ENCODE assay signal across 9 cellular contexts in genomic region chr1:23020731-23021130, GRCh38. TPM values are rescaled to one million over a fixed set of nuclear protein-coding genes. Genes with fewer than 3 reads are reported as not detected.
A peak's percentile ranks its signal among the peaks of the same experiment; 100 is the strongest.
DNase-seq lines count a peak whose midpoint lies in the region; ATAC-seq and TF ChIP-seq lines count a peak whose summit lies in the region.
"Had no signal": no experiment of that assay in that cellular context is flagged by ENCODE, and none has a peak within 500 bp of the region (broad histone marks: within the 10 kb centered on the region; RNA-seq: fewer than 3 reads in every experiment).

No MANE protein-coding gene starts in this region.

- peak overlapping the region; percentile 97 for H3K9ac ChIP-seq in PC-3 (ENCODE audit: low read length)

- H3K79me2 ChIP-seq in PC-3 (ENCODE audit: low read length), result peaks cover 69% of the 10 kb centered on the region

- H3K9me3 ChIP-seq in PC-3 (ENCODE audit: low read length) (no peaks in the 10 kb centered on the region), esophagus squamous epithelium (no peaks in the 10 kb centered on the region), sigmoid colon (no peaks in the 10 kb centered on the region)

- POLR2A ChIA-PET in PC-3 (lab: Charles Lee; ENCODE audit: unreplicated experiment), result no interaction called here

- peaks cover 51% of the 10 kb centered on the region for H4K20me1 ChIP-seq in PC-3 (ENCODE audit: low read length)

- peak overlapping the region; percentile 98 for H3K4me2 ChIP-seq in PC-3 (ENCODE audit: low read length)

- DNase-seq in PC-3, result peak; percentile 15
- no peak for DNase-seq in esophagus squamous epithelium (lab: John Stamatoyannopoulos, UW)
- no peak for DNase-seq in sigmoid colon
- no peak for DNase-seq in amygdala (lab: John Stamatoyannopoulos, UW)
- DNase-seq in DMS79 treated with DMSO at 0.1 percent for 48 hours (lab: John Stamatoyannopoulos, UW), result no peak
- DNase-seq in left lobe of liver (ENCODE audit: low spot score), result no peak

- intact Hi-C loops in PC-3 (cut with micrococcal nuclease), result loop anchor here (1.0 kb wide), 1 partner anchor 44 kb away; no protein-coding TSS in a partner anchor
- intact Hi-C loops in esophagus squamous epithelium (cut with DNase I), result no loop called here
- intact Hi-C loops in sigmoid colon (cut with DNase I), result no loop called here

- no peaks in the 10 kb centered on the region for H3K9me2 ChIP-seq in PC-3 (replicated peaks; ENCODE audit: low read length)

- H3K27ac ChIP-seq in PC-3 (ENCODE audit: low read length) (peak overlapping the region; percentile 79), esophagus squamous epithelium (peak overlapping the region in 3 of 4 donors; percentile 86 to 96 (median 93)), sigmoid colon (peak overlapping the region in 3 of 4 donors; percentile 92 to 97 (median 93))

- 55 to 58% methylated on average over 3 of the region's 3 CpGs for WGBS in esophagus squamous epithelium, 2 donors
- 31 to 53% methylated on average over 3 of the region's 3 CpGs for WGBS in sigmoid colon, 2 donors

- H2AFZ ChIP-seq in PC-3 (ENCODE audit: low read length), result no peak overlapping the region

- H3F3A ChIP-seq in PC-3 (ENCODE audit: low read length, unreplicated experiment), result no peaks in the 10 kb centered on the region

- TF ChIP-seq CTCF in GM12875 (IDR thresholded peaks at IDR 0.05; ENCODE audit: borderline replicate concordance, insufficient read depth, low read depth, low read length) (no peak), PC-3 (conservative IDR thresholded peaks at IDR 0.05; ENCODE audit: low read depth, low read length) (no peak), esophagus squamous epithelium (IDR thresholded peaks at IDR 0.05) (no peak), sigmoid colon (IDR thresholded peaks at IDR 0.05) (no peak)

- H3K36me3 ChIP-seq in PC-3 (ENCODE audit: low read depth, low read length) (peaks cover 11% of the 10 kb centered on the region; the same call in 1 of the 2 replicates), esophagus squamous epithelium (no peaks in the 10 kb centered on the region), sigmoid colon (no peaks in the 10 kb centered on the region)

- no peaks in the 10 kb centered on the region for H3K27me3 ChIP-seq in PC-3 (ENCODE audit: low read length)
- H3K27me3 ChIP-seq in esophagus squamous epithelium, result no peaks in the 10 kb centered on the region
- no peaks in the 10 kb centered on the region for H3K27me3 ChIP-seq in sigmoid colon

- CTCF ChIA-PET in PC-3 (lab: Charles Lee), result no interaction called here

- no peak for TF ChIP-seq EP300 in sigmoid colon (IDR thresholded peaks at IDR 0.05)

- H3K4me3 ChIP-seq in GM12875 (ENCODE audit: low read depth, low read length), result peak overlapping the region; percentile 80
- H3K4me3 ChIP-seq in PC-3 (ENCODE audit: low read length), result peak overlapping the region; percentile 94
- H3K4me3 ChIP-seq in esophagus squamous epithelium, result peak overlapping the region in 3 of 4 donors; percentile 75 to 97 (median 84)
- peak overlapping the region; percentile 79 to 99 (median 87) for H3K4me3 ChIP-seq in sigmoid colon

- TF ChIP-seq POLR2A in esophagus squamous epithelium (IDR thresholded peaks at IDR 0.05) (no peak), sigmoid colon (IDR thresholded peaks at IDR 0.05) (no peak)

- no TSS peak for BruUV-seq in PC-3 (replicated peaks; lab: Mats Ljungman, UMichigan)

- peak; percentile 23 for ATAC-seq in PC-3
- ATAC-seq in left lobe of liver, result no peak
- ATAC-seq in GM19395 (IDR thresholded peaks at IDR 0.05; ENCODE audit: unreplicated experiment), result no peak

- peaks cover 24% of the 10 kb centered on the region; the same call in 1 of the 2 replicates for H3K4me1 ChIP-seq in PC-3 (ENCODE audit: insufficient read depth, low read length)
- peaks cover 5 to 26% (median 8%) of the 10 kb centered on the region in 3 donors for H3K4me1 ChIP-seq in esophagus squamous epithelium
- H3K4me1 ChIP-seq in sigmoid colon, result peaks cover 0 to 17% (median 14%) of the 10 kb centered on the region in 4 donors

RNA-seq across cellular contexts. Expression of gene KDM1A, which starts 1.5 kb away (rescaled TPM):
- total RNA-seq in PC-3 (2014; rRNA removed) (186 and 229 TPM in 2 replicates), esophagus squamous epithelium (10 to 100 TPM; 37.8 to 64.1 (median 62.3) TPM), sigmoid colon (10 to 100 TPM; 46.0 to 58.6 (median 49.5) TPM), left lobe of liver (20.0 TPM)
- 10 to 100 TPM; 24.0 to 29.4 (median 24.6) TPM for polyA plus RNA-seq in sigmoid colon

RNA-seq across cellular contexts. Expression of gene TEX46, which starts 5.1 kb away (rescaled TPM):
- total RNA-seq in PC-3 (2014; rRNA removed), result not detected in 2 replicates
- total RNA-seq in esophagus squamous epithelium, result not detected
- not detected for total RNA-seq in sigmoid colon
- not detected for polyA plus RNA-seq in sigmoid colon
- not detected for total RNA-seq in left lobe of liver
- total RNA-seq: myocyte had no signal

RNA-seq across cellular contexts. Expression of gene LACTBL1, which starts 48.1 kb away (rescaled TPM):
- total RNA-seq in PC-3 (2014; rRNA removed) (not detected in 2 replicates), esophagus squamous epithelium (not detected), sigmoid colon (not detected), left lobe of liver (not detected)
- polyA plus RNA-seq in sigmoid colon, result not detected
- total RNA-seq: myocyte had no signal
